2 cellular contexts compared by ENCODE assay signal in genomic region chr2:45755585-45756330, GRCh38.
TF ChIP-seq lines count a peak whose summit lies in the region.

No MANE protein-coding gene starts in this region.

TF ChIP-seq in IMR-90, 13 proteins besides CTCF, POLR2A, EP300 and RAD21 (continued from another document):
- peak; percentile 28; the same call in 1 of the 2 replicates for TF ChIP-seq MAFK (IDR thresholded peaks at IDR 0.05; ENCODE audit: low read depth, low read length)
TF ChIP-seq in IMR-90: peak in this region for 3.

TF ChIP-seq in K562, 482 proteins besides CTCF, POLR2A, EP300 and RAD21 (continued from another document):
- no peak for TF ChIP-seq ELK1 (CRISPR knock-in tag; IDR thresholded peaks at IDR 0.05)
- TF ChIP-seq HSF4 (CRISPR knock-in tag; IDR thresholded peaks at IDR 0.05; ENCODE audit: borderline replicate concordance) = no peak
- TF ChIP-seq, protein P1, sequence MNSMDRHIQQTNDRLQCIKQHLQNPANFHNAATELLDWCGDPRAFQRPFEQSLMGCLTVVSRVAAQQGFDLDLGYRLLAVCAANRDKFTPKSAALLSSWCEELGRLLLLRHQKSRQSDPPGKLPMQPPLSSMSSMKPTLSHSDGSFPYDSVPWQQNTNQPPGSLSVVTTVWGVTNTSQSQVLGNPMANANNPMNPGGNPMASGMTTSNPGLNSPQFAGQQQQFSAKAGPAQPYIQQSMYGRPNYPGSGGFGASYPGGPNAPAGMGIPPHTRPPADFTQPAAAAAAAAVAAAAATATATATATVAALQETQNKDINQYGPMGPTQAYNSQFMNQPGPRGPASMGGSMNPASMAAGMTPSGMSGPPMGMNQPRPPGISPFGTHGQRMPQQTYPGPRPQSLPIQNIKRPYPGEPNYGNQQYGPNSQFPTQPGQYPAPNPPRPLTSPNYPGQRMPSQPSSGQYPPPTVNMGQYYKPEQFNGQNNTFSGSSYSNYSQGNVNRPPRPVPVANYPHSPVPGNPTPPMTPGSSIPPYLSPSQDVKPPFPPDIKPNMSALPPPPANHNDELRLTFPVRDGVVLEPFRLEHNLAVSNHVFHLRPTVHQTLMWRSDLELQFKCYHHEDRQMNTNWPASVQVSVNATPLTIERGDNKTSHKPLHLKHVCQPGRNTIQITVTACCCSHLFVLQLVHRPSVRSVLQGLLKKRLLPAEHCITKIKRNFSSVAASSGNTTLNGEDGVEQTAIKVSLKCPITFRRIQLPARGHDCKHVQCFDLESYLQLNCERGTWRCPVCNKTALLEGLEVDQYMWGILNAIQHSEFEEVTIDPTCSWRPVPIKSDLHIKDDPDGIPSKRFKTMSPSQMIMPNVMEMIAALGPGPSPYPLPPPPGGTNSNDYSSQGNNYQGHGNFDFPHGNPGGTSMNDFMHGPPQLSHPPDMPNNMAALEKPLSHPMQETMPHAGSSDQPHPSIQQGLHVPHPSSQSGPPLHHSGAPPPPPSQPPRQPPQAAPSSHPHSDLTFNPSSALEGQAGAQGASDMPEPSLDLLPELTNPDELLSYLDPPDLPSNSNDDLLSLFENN (IDR thresholded peaks at IDR 0.05; ENCODE audit: low read depth in 2 of 2, low read length in 2 of 2) = no peak
- no peak for TF ChIP-seq MAFF (IDR thresholded peaks at IDR 0.05; ENCODE audit: low read length)
- no peak for TF ChIP-seq NCOA2 (IDR thresholded peaks at IDR 0.05; ENCODE audit: partially characterized antibody in 2 of 2)
- 0 out of 2 replicates have a peak, but pooled peaks have one; percentile 13 for TF ChIP-seq FOSL1 (tag; conservative IDR thresholded peaks at IDR 0.05)
- TF ChIP-seq, protein P2, sequence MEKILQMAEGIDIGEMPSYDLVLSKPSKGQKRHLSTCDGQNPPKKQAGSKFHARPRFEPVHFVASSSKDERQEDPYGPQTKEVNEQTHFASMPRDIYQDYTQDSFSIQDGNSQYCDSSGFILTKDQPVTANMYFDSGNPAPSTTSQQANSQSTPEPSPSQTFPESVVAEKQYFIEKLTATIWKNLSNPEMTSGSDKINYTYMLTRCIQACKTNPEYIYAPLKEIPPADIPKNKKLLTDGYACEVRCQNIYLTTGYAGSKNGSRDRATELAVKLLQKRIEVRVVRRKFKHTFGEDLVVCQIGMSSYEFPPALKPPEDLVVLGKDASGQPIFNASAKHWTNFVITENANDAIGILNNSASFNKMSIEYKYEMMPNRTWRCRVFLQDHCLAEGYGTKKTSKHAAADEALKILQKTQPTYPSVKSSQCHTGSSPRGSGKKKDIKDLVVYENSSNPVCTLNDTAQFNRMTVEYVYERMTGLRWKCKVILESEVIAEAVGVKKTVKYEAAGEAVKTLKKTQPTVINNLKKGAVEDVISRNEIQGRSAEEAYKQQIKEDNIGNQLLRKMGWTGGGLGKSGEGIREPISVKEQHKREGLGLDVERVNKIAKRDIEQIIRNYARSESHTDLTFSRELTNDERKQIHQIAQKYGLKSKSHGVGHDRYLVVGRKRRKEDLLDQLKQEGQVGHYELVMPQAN (IDR thresholded peaks at IDR 0.05; ENCODE audit: borderline replicate concordance) = no peak
- TF ChIP-seq, protein P3, sequence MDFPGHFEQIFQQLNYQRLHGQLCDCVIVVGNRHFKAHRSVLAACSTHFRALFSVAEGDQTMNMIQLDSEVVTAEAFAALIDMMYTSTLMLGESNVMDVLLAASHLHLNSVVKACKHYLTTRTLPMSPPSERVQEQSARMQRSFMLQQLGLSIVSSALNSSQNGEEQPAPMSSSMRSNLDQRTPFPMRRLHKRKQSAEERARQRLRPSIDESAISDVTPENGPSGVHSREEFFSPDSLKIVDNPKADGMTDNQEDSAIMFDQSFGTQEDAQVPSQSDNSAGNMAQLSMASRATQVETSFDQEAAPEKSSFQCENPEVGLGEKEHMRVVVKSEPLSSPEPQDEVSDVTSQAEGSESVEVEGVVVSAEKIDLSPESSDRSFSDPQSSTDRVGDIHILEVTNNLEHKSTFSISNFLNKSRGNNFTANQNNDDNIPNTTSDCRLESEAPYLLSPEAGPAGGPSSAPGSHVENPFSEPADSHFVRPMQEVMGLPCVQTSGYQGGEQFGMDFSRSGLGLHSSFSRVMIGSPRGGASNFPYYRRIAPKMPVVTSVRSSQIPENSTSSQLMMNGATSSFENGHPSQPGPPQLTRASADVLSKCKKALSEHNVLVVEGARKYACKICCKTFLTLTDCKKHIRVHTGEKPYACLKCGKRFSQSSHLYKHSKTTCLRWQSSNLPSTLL (IDR thresholded peaks at IDR 0.05) = no peak
